In the genomic region with DNA sequence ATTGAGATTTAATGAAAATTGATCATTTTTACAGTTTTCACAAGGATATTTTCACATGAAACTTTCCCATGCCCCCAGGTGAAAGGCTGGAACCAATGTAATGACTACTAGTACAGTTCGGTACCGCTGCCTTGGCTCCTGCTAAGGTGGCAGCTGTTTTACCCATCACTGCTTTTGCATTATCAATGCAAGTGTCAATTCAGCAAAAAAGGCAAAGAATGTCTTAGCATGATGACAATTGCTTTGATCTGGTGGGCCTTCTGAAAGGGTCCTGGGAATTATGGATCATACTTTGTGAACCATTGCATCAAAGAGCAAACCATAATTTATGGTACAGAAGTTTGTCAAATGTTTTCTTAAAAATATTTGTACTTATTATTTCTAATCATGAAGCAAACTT, we compare ENCODE assay signal across 4 cellular contexts.
TF ChIP-seq lines count a peak whose summit lies in the region.

No MANE protein-coding gene starts in this region.

TF ChIP-seq in HepG2, 621 proteins besides CTCF, POLR2A, EP300 and RAD21:
- TF ChIP-seq RBM22 (optimal IDR thresholded peaks at IDR 0.05; ENCODE audit: low read length) (peak; percentile 36), MAFF (IDR thresholded peaks at IDR 0.05; ENCODE audit: low read depth, low read length) (peak; percentile 79), KDM1A (CRISPR knock-in tag; IDR thresholded peaks at IDR 0.05) (no peak), RBFOX2 (IDR thresholded peaks at IDR 0.05; ENCODE audit: low read depth, low read length) (no peak), KDM5A (IDR thresholded peaks at IDR 0.05; ENCODE audit: borderline replicate concordance, low read length) (no peak), CSRNP2 (CRISPR knock-in tag; conservative IDR thresholded peaks at IDR 0.05; ENCODE audit: low read depth) (no peak), MAFK (conservative IDR thresholded peaks at IDR 0.05 in 1 of 2, IDR thresholded peaks at IDR 0.05 in 1 of 2; ENCODE audit: low read length in 2 of 2) (peak; percentile 73 to 83)

TF ChIP-seq in A549, 52 proteins besides CTCF, POLR2A, EP300 and RAD21:
- TF ChIP-seq MAFK (IDR thresholded peaks at IDR 0.05; ENCODE audit: partially characterized antibody) (peak; percentile 75), SMC3 (IDR thresholded peaks at IDR 0.05) (no peak)
- TF ChIP-seq, protein P1, sequence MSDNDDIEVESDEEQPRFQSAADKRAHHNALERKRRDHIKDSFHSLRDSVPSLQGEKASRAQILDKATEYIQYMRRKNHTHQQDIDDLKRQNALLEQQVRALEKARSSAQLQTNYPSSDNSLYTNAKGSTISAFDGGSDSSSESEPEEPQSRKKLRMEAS (IDR thresholded peaks at IDR 0.05), result no peak

TF ChIP-seq in IMR-90, 13 proteins besides CTCF, POLR2A, EP300 and RAD21:
- TF ChIP-seq MAFK (IDR thresholded peaks at IDR 0.05; ENCODE audit: low read depth, low read length) (peak; percentile 28; the same call in 1 of the 2 replicates), FOS (IDR thresholded peaks at IDR 0.05; ENCODE audit: low read depth, low read length) (no peak)

TF ChIP-seq in GM12878, 131 proteins besides CTCF, POLR2A, EP300 and RAD21:
- TF ChIP-seq RBBP5 (conservative IDR thresholded peaks at IDR 0.05) (no peak), PAX8 (IDR thresholded peaks at IDR 0.05) (no peak), EZH2 (IDR thresholded peaks at IDR 0.05; ENCODE audit: borderline replicate concordance, control insufficient read depth, low read depth, low read length) (no peak), CHD4 (IDR thresholded peaks at IDR 0.05) (no peak), CBFB (IDR thresholded peaks at IDR 0.05; ENCODE audit: low read depth) (no peak)
